ENCODE assay signal across 18 cellular contexts in genomic region chr16:49048557-49048956, GRCh38.
DNase-seq lines count a peak whose midpoint lies in the region; ATAC-seq and TF ChIP-seq lines count a peak whose summit lies in the region.
"Had no signal": no experiment of that assay in that cellular context is flagged by ENCODE, and none has a peak within 500 bp of the region (broad histone marks: within the 10 kb centered on the region; RNA-seq: fewer than 3 reads in every experiment).

No MANE protein-coding gene starts in this region.

- H3F3A ChIP-seq in PC-3 (ENCODE audit: low read length, unreplicated experiment): no peaks in the 10 kb centered on the region

- H3K27me3 ChIP-seq in PC-3 (ENCODE audit: low read length): 0 out of 2 replicates have a peak, but pooled peaks cover 8% of the 10 kb centered on the region
- H3K27me3 ChIP-seq: upper lobe of left lung had no signal

- POLR2A ChIA-PET in PC-3 (lab: Charles Lee; ENCODE audit: unreplicated experiment): no interaction called here
- POLR2A ChIA-PET in GM10248 (lab: Yijun Ruan, JAX): no interaction called here

- H3K9me2 ChIP-seq in PC-3 (replicated peaks; ENCODE audit: low read length): no peaks in the 10 kb centered on the region

- intact Hi-C loops in PC-3 (cut with micrococcal nuclease): no loop called here

- no peaks in the 10 kb centered on the region for H3K9me3 ChIP-seq in PC-3 (ENCODE audit: low read length)
- H3K9me3 ChIP-seq: HAP-1, upper lobe of left lung had no signal

- H3K36me3 ChIP-seq in PC-3 (ENCODE audit: low read depth, low read length): no peaks in the 10 kb centered on the region
- H3K36me3 ChIP-seq: HAP-1, upper lobe of left lung had no signal

- DNase-seq in Ammon's horn (ENCODE audit: low spot score): peak; percentile 63
- peak; percentile 64 for DNase-seq in PC-3
- peak in 36 of 61 donors; percentile 2 to 59 (median 22) for DNase-seq in caudate nucleus (lab: John Stamatoyannopoulos, UW)
- peak; percentile 49 for DNase-seq in medulla oblongata (ENCODE audit: extremely low spot score)
- no peak for DNase-seq in NCI-H1694 (lab: John Stamatoyannopoulos, UW)
- DNase-seq in NCI-H2171 (lab: John Stamatoyannopoulos, UW): no peak
- DNase-seq in GM10248 (ENCODE audit: extremely low spot score): no peak
- DNase-seq in HUDEP-2 (lab: John Stamatoyannopoulos, UW; ENCODE audit: unreplicated experiment in 76 of 76): no peak
- DNase-seq: ACHN; CD4-positive, CD25-positive, alpha-beta regulatory T cell; DND-41; kidney; SHP77 treated with DMSO at 0.1 percent for 48 hours; stimulated activated naive CD4-positive, alpha-beta T cell treated with Interleukin-2 at 50 U/mL for 16 hours; T-helper 2 cell; upper lobe of left lung had no signal

- H3K27ac ChIP-seq in PC-3 (ENCODE audit: low read length) (peak overlapping the region; percentile 29; the same call in 1 of the 2 replicates), caudate nucleus (ENCODE audit: low read depth, low read length) (peak overlapping the region; percentile 40)
- H3K27ac ChIP-seq: upper lobe of left lung had no signal

- no peak overlapping the region for H3K4me3 ChIP-seq in PC-3 (ENCODE audit: low read length)
- H3K4me3 ChIP-seq: HAP-1, upper lobe of left lung had no signal

- ATAC-seq in PC-3: peak; percentile 81
- ATAC-seq: esophagus mucosa had no signal

- no peaks in the 10 kb centered on the region for H3K79me2 ChIP-seq in PC-3 (ENCODE audit: low read length)

- peak overlapping the region; percentile 45; the same call in 1 of the 2 replicates for H2AFZ ChIP-seq in PC-3 (ENCODE audit: low read length)

- H3K9ac ChIP-seq in PC-3 (ENCODE audit: low read length): no peak overlapping the region

- TF ChIP-seq CTCF in PC-3 (conservative IDR thresholded peaks at IDR 0.05; ENCODE audit: low read depth, low read length): no peak
- no peak for TF ChIP-seq CTCF in GM10248 (IDR thresholded peaks at IDR 0.05; ENCODE audit: control extremely low read depth, extremely low read depth, low read depth, missing control alignments)

- no peak overlapping the region for H3K4me2 ChIP-seq in PC-3 (ENCODE audit: low read length)

- BruUV-seq in PC-3 (replicated peaks; lab: Mats Ljungman, UMichigan): no TSS peak

- H3K4me1 ChIP-seq in PC-3 (ENCODE audit: insufficient read depth, low read length): peaks cover 9% of the 10 kb centered on the region
- H3K4me1 ChIP-seq: HAP-1, upper lobe of left lung had no signal

- CTCF ChIA-PET in PC-3 (lab: Charles Lee): no interaction called here
- CTCF ChIA-PET in GM10248 (lab: Yijun Ruan, JAX): no interaction called here

- no peaks in the 10 kb centered on the region for H4K20me1 ChIP-seq in PC-3 (ENCODE audit: low read length)

Comparison
In these comparisons a context has a peak if more than half of its experiments do, and no peak if none do; other contexts are left out.
1. DNase-seq: peak in Ammon's horn (single experiment), PC-3 (single experiment), caudate nucleus (36 of 61) and medulla oblongata (single experiment); none in NCI-H1694 (single experiment), NCI-H2171 (single experiment), GM10248 (single experiment) and HUDEP-2 (0 of 76).